Comparison of ENCODE assay signal across 33 cellular contexts in genomic region chr3:63295806-63296205, GRCh38. TPM values are rescaled to one million over a fixed set of nuclear protein-coding genes. Genes with fewer than 3 reads are reported as not detected.
"Had no signal": no experiment of that assay in that cellular context is flagged by ENCODE, and none has a peak within 500 bp of the region (broad histone marks: within the 10 kb centered on the region; RNA-seq: fewer than 3 reads in every experiment).

No MANE protein-coding gene starts in this region.

- H3K36me3 ChIP-seq: ascending aorta, MG63, SJCRH30 had no signal

- H3K9me3 Mint-ChIP-seq: activated CD4-positive, alpha-beta T cell treated with anti-CD3 and anti-CD28 coated beads, Interleukin-2, amount 10 ng/mL, durations not matched to agents 24 days and 14 days; activated naive CD8-positive, alpha-beta T cell treated with anti-CD3 and anti-CD28 coated beads, Interleukin-2, amount 50 U/mL, for 24 hours had no signal

- H3K4me3 ChIP-seq: ascending aorta, MG63, SJCRH30 had no signal

- H3K27me3 Mint-ChIP-seq: activated CD4-positive, alpha-beta memory T cell treated with anti-CD3 and anti-CD28 coated beads for 36 hours; activated CD4-positive, alpha-beta T cell treated with anti-CD3 and anti-CD28 coated beads, Interleukin-2, amount 10 ng/mL, durations not matched to agents 24 days and 14 days; activated naive CD8-positive, alpha-beta T cell treated with anti-CD3 and anti-CD28 coated beads, Interleukin-2, amount 50 U/mL, for 24 hours; brain; central memory CD8-positive, alpha-beta T cell had no signal

- H3K4me3 Mint-ChIP-seq: activated CD4-positive, alpha-beta memory T cell treated with anti-CD3 and anti-CD28 coated beads for 36 hours; activated CD4-positive, alpha-beta T cell treated with anti-CD3 and anti-CD28 coated beads, Interleukin-2, amount 10 ng/mL, durations not matched to agents 24 days and 14 days; activated naive CD8-positive, alpha-beta T cell treated with anti-CD3 and anti-CD28 coated beads, Interleukin-2, amount 50 U/mL, for 24 hours; activated T-cell treated with anti-CD3 and anti-CD28 coated beads, Interleukin-2, amount 50 U/mL, for 4 hours; brain; central memory CD8-positive, alpha-beta T cell had no signal

- H3K9me3 ChIP-seq: ascending aorta, MG63, SJCRH30 had no signal

- H3K27ac ChIP-seq: ascending aorta, KMS-11, SJCRH30 had no signal

- DNase-seq: activated CD4-positive, alpha-beta memory T cell treated with anti-CD3 and anti-CD28 coated beads for 36 hours; activated CD4-positive, alpha-beta T cell treated with anti-CD3 and anti-CD28 coated beads, Interleukin-2, amount 10 ng/mL, durations not matched to agents 24 days and 14 days; activated CD4-positive, CD25-positive, alpha-beta regulatory T cell treated with anti-CD3 and anti-CD28 coated beads, Interleukin-2, amount 50 U/mL, for 72 hours; activated CD8-positive, alpha-beta memory T cell treated with anti-CD3 and anti-CD28 coated beads for 24 hours; activated effector memory CD4-positive, alpha-beta T cell treated with anti-CD3 and anti-CD28 coated beads, Interleukin-2, amount 50 U/mL, for 16 hours; activated naive CD4-positive, alpha-beta T cell treated with Interleukin-2 at 50 U/mL for 16 hours; activated naive CD8-positive, alpha-beta T cell treated with anti-CD3 and anti-CD28 coated beads, Interleukin-2, amount 50 U/mL, for 24 hours; activated T-cell treated with anti-CD3 and anti-CD28 coated beads, Interleukin-2, amount 50 U/mL, for 4 hours; amniotic stem cell; MG63; MV-4-11; NCI-H1092 treated with DMSO at 0.1 percent for 48 hours; NCI-H1417 treated with DMSO at 0.1 percent for 48 hours; NCI-H1694; NCI-H2029; NCI-H2107; NCI-H2171 treated with DMSO at 0.1 percent for 48 hours; NCI-H226; NCI-H526; NCI-H82; Right ventricle myocardium superior; RPMI8226; SJCRH30; SK-N-SH; T-helper 1 cell had no signal

- H3K4me1 ChIP-seq: ascending aorta, SJCRH30 had no signal

- H3K4me1 Mint-ChIP-seq: activated CD4-positive, alpha-beta T cell treated with anti-CD3 and anti-CD28 coated beads, Interleukin-2, amount 10 ng/mL, durations not matched to agents 24 days and 14 days; activated naive CD8-positive, alpha-beta T cell treated with anti-CD3 and anti-CD28 coated beads, Interleukin-2, amount 50 U/mL, for 24 hours; brain; central memory CD8-positive, alpha-beta T cell had no signal

- ATAC-seq: activated naive CD4-positive, alpha-beta T cell treated with anti-CD3 and anti-CD28 coated beads, Interleukin-2, amount 50 U/mL, for 72 hours; activated naive CD8-positive, alpha-beta T cell treated with anti-CD3 and anti-CD28 coated beads, Interleukin-2, amount 50 U/mL, for 24 hours; activated T-cell treated with anti-CD3 and anti-CD28 coated beads, Interleukin-2, amount 50 U/mL, for 4 hours had no signal

- H3K36me3 Mint-ChIP-seq: activated CD4-positive, alpha-beta memory T cell treated with anti-CD3 and anti-CD28 coated beads for 36 hours; activated naive CD4-positive, alpha-beta T cell treated with anti-CD3 and anti-CD28 coated beads, Interleukin-2, amount 50 U/mL, for 72 hours; brain had no signal

- H3K27me3 ChIP-seq: ascending aorta, MG63, SJCRH30 had no signal

- H3K27ac Mint-ChIP-seq: activated CD4-positive, alpha-beta memory T cell treated with anti-CD3 and anti-CD28 coated beads for 36 hours; activated CD4-positive, alpha-beta T cell treated with anti-CD3 and anti-CD28 coated beads, Interleukin-2, amount 10 ng/mL, durations not matched to agents 24 days and 14 days; activated naive CD4-positive, alpha-beta T cell treated with anti-CD3 and anti-CD28 coated beads, Interleukin-2, amount 50 U/mL, for 72 hours; activated naive CD8-positive, alpha-beta T cell treated with anti-CD3 and anti-CD28 coated beads, Interleukin-2, amount 50 U/mL, for 24 hours; brain had no signal

RNA-seq across cellular contexts. Expression of gene SYNPR, which starts 17.7 kb away (rescaled TPM):
- total RNA-seq: activated CD4-positive, alpha-beta memory T cell treated with anti-CD3 and anti-CD28 coated beads for 36 hours; activated CD4-positive, alpha-beta T cell treated with anti-CD3 and anti-CD28 coated beads, Interleukin-2, amount 10 ng/mL, durations not matched to agents 24 days and 14 days; activated naive CD4-positive, alpha-beta T cell treated with anti-CD3 and anti-CD28 coated beads, Interleukin-2, amount 50 U/mL, for 72 hours; activated T-cell treated with anti-CD3 and anti-CD28 coated beads, Interleukin-2, amount 50 U/mL, for 4 hours; ascending aorta; NCI-H460; OCI-LY7; Right ventricle myocardium superior; SJCRH30; T-helper 2 cell treated with Interferon-gamma antibody and Interleukin-4, amounts not matched to agents 100 ng/mL and 5 ng/mL, for 36 hours had no signal
- polyA plus RNA-seq: SK-N-SH had no signal
